Comparison of ENCODE assay signal across 25 cellular contexts in genomic region chr1:61756773-61757172, GRCh38. TPM values are rescaled to one million over a fixed set of nuclear protein-coding genes. Genes with fewer than 3 reads are reported as not detected.
DNase-seq lines count a peak whose midpoint lies in the region; ATAC-seq, FAIRE-seq and TF ChIP-seq lines count a peak whose summit lies in the region.
"Had no signal": no experiment of that assay in that cellular context is flagged by ENCODE, and none has a peak within 500 bp of the region (broad histone marks: within the 10 kb centered on the region; RNA-seq: fewer than 3 reads in every experiment).

No MANE protein-coding gene starts in this region.

- H3K4me3 ChIP-seq in mucosa of descending colon (no peak overlapping the region), adrenal gland (no peak overlapping the region)
- H3K4me3 ChIP-seq: A549; BLaER1 treated with 17β-estradiol and CSF1 and Interleukin-3, amounts not matched to agents 10 nM and 100 nM had no signal

- peak; percentile 6 for FAIRE-seq in H54 (lab: Jason Lieb, UNC)
- FAIRE-seq: A549, D721Med, GM12891, GM18507, H1 had no signal

- H3K27ac ChIP-seq in foreskin keratinocyte (no peak overlapping the region), adrenal gland (no peak overlapping the region)
- H3K27ac ChIP-seq: A549; BLaER1 treated with 17β-estradiol and CSF1 and Interleukin-3, amounts not matched to agents 10 nM and 100 nM had no signal

- peak; percentile 64 for ATAC-seq in foreskin keratinocyte
- ATAC-seq in mucosa of descending colon, result peak; percentile 66
- no peak for ATAC-seq in GM18870 (IDR thresholded peaks at IDR 0.05; ENCODE audit: unreplicated experiment)
- ATAC-seq: A549, HCT116 had no signal

- intact Hi-C loops in mucosa of descending colon (cut with DNase I, micrococcal nuclease), result no loop called here
- intact Hi-C loops in adrenal gland (cut with DNase I), result no loop called here

- no peak for TF ChIP-seq POLR2A in H54 (IDR thresholded peaks at IDR 0.05; ENCODE audit: low read depth, low read length)
- no peak for TF ChIP-seq POLR2A in adrenal gland (IDR thresholded peaks at IDR 0.05)

- no peak for DNase-seq in H54 (ENCODE audit: insufficient read length, low spot score)
- peak in 1 of 2 donors; percentile 23 for DNase-seq in foreskin keratinocyte
- DNase-seq in mucosa of descending colon, result no peak
- no peak for DNase-seq in GF-D8 (lab: John Stamatoyannopoulos, UW)
- no peak for DNase-seq in cerebellar nuclear complex (lab: John Stamatoyannopoulos, UW)
- no peak for DNase-seq in adrenal gland
- DNase-seq: 8988T; ACHN; AML-193; BE2C; CD4-positive, alpha-beta T cell; CD8-positive, alpha-beta memory T cell; DMS 273 treated with DMSO at 0.1 percent for 48 hours; DMS79; EL; GDM1; H9 had no signal

- whole genome bisulfite sequencing in adrenal gland, 4 donors, result 76 to 80% (median 78%) methylated on average over 3 of the region's 3 CpGs

- peaks cover 25% of the 10 kb centered on the region for H3K4me1 ChIP-seq in foreskin keratinocyte
- H3K4me1 ChIP-seq in mucosa of descending colon (ENCODE audit: low read depth), result no peaks in the 10 kb centered on the region
- no peaks in the 10 kb centered on the region for H3K4me1 ChIP-seq in adrenal gland (replicated peaks in 1 of 2)
- H3K4me1 ChIP-seq: BE2C; BLaER1 treated with 17β-estradiol and CSF1 and Interleukin-3, amounts not matched to agents 10 nM and 100 nM had no signal

- no peaks in the 10 kb centered on the region for H3K36me3 ChIP-seq in mucosa of descending colon (ENCODE audit: low read depth)
- H3K36me3 ChIP-seq in adrenal gland (replicated peaks in 1 of 2), result no peaks in the 10 kb centered on the region
- H3K36me3 ChIP-seq: BE2C; BLaER1 treated with 17β-estradiol and CSF1 and Interleukin-3, amounts not matched to agents 10 nM and 100 nM had no signal

- H3K9me3 ChIP-seq in mucosa of descending colon, result no peaks in the 10 kb centered on the region
- H3K9me3 ChIP-seq in adrenal gland (replicated peaks in 1 of 3), result no peaks in the 10 kb centered on the region
- H3K9me3 ChIP-seq: A549; BE2C; BLaER1 treated with 17β-estradiol and CSF1 and Interleukin-3, amounts not matched to agents 10 nM and 100 nM had no signal

- TF ChIP-seq CTCF in foreskin keratinocyte (conservative IDR thresholded peaks at IDR 0.05) (no peak), mucosa of descending colon (IDR thresholded peaks at IDR 0.05) (no peak), adrenal gland (IDR thresholded peaks at IDR 0.05) (no peak)

- H3K27me3 ChIP-seq in foreskin keratinocyte, result no peaks in the 10 kb centered on the region
- no peaks in the 10 kb centered on the region for H3K27me3 ChIP-seq in adrenal gland
- H3K27me3 ChIP-seq: BE2C; BLaER1 treated with 17β-estradiol and CSF1 and Interleukin-3, amounts not matched to agents 10 nM and 100 nM had no signal

RNA-seq across cellular contexts. Expression of gene PATJ, which starts 14.5 kb away (rescaled TPM):
- total RNA-seq in foreskin keratinocyte, result 39.1 and 44.5 TPM in 2 replicates
- polyA plus RNA-seq in foreskin keratinocyte, result 10.6 and 12.5 TPM in 2 replicates
- total RNA-seq in mucosa of descending colon, result 100 to 1,000 TPM in 1 of 3 donors, 10 to 100 TPM in 2; 58.6 to 112 (median 65.9) TPM
- total RNA-seq in adrenal gland, result 10 to 100 TPM; 11.9 to 36.6 (median 25.3) TPM
- 10 to 100 TPM in 1 of 3 donors, 1 to 10 TPM in 2; 6.8 to 16.5 (median 8.6) TPM for polyA plus RNA-seq in adrenal gland

RNA-seq across cellular contexts. Expression of gene TM2D1, which starts 31.8 kb away (rescaled TPM):
- 43.5 and 46.0 TPM in 2 replicates for total RNA-seq in foreskin keratinocyte
- 39.6 and 41.0 TPM in 2 replicates for polyA plus RNA-seq in foreskin keratinocyte
- 10 to 100 TPM; 40.4 to 45.5 (median 42.6) TPM for total RNA-seq in mucosa of descending colon
- total RNA-seq in adrenal gland, result 10 to 100 TPM; 43.5 to 96.6 (median 54.6) TPM
- 10 to 100 TPM in 2 of 3 donors, 1 to 10 TPM in 1; 8.6 to 63.3 (median 11.4) TPM for polyA plus RNA-seq in adrenal gland
